8 cellular contexts compared by ENCODE assay signal in genomic region chr9:131678499-131679111, GRCh38.
DNase-seq lines count a peak whose midpoint lies in the region; ATAC-seq and TF ChIP-seq lines count a peak whose summit lies in the region.

No MANE protein-coding gene starts in this region.

- H3K4me3 ChIP-seq in AG09309 (ENCODE audit: control insufficient read depth, low read depth, low read length): peak overlapping the region; percentile 25
- H3K4me3 ChIP-seq in gastroesophageal sphincter: no peak overlapping the region

- no peak for TF ChIP-seq EP300 in gastroesophageal sphincter (IDR thresholded peaks at IDR 0.05)

- H3K9me3 ChIP-seq in gastroesophageal sphincter: no peaks in the 10 kb centered on the region

- no peak for TF ChIP-seq CTCF in AG09309 (IDR thresholded peaks at IDR 0.05; ENCODE audit: control insufficient read depth, insufficient read depth, low read depth, low read length, missing control alignments)
- TF ChIP-seq CTCF in gastroesophageal sphincter (IDR thresholded peaks at IDR 0.05): no peak

- TF ChIP-seq POLR2A in GM19099 (IDR thresholded peaks at IDR 0.05; ENCODE audit: extremely low read depth, insufficient read length, low read depth): peak; percentile 58
- TF ChIP-seq POLR2A in gastroesophageal sphincter (IDR thresholded peaks at IDR 0.05): no peak

- ATAC-seq in HG03280 (IDR thresholded peaks at IDR 0.05; ENCODE audit: unreplicated experiment) (peak; percentile 73), gastroesophageal sphincter (peak; percentile 94)

- WGBS in gastroesophageal sphincter (ENCODE audit: low coverage in 1 of 2), 2 donors: 24% methylated on average over 3 of the region's 5 CpGs; no CpG with 5 or more reads in 1 of the 2 donors

- H3K36me3 ChIP-seq in gastroesophageal sphincter: no peaks in the 10 kb centered on the region

- peak overlapping the region; percentile 57 to 84 (median 82) for H3K27ac ChIP-seq in gastroesophageal sphincter

- H3K27me3 ChIP-seq in gastroesophageal sphincter: no peaks in the 10 kb centered on the region

- intact Hi-C loops in posterior vena cava (cut with DNase I): loop anchor here in 1 of 2 donors (10.0 kb wide), 1 partner anchor 64 kb away; no protein-coding TSS in a partner anchor

- DNase-seq in AG09309 (ENCODE audit: low read depth) (peak; percentile 90), RPMI7951 (ENCODE audit: low read depth) (peak; percentile 96), posterior vena cava (ENCODE audit: low spot score) (peak; percentile 90), ureter (ENCODE audit: low spot score) (peak; percentile 76)
- peak; percentile 75 for DNase-seq in activated effector memory CD4-positive, alpha-beta T cell treated with Interleukin-2 at 50 U/mL for 16 hours

- H3K4me1 ChIP-seq in gastroesophageal sphincter: peaks cover 28 to 90% (median 43%) of the 10 kb centered on the region in 3 donors
